In genomic region chr10:122504551-122504950, GRCh38 we compare ENCODE assay signal across 11 cellular contexts. TPM values are rescaled to one million over a fixed set of nuclear protein-coding genes. Genes with fewer than 3 reads are reported as not detected.
DNase-seq lines count a peak whose midpoint lies in the region; ATAC-seq and TF ChIP-seq lines count a peak whose summit lies in the region.
"Had no signal": no experiment of that assay in that cellular context is flagged by ENCODE, and none has a peak within 500 bp of the region (broad histone marks: within the 10 kb centered on the region; RNA-seq: fewer than 3 reads in every experiment).

No MANE protein-coding gene starts in this region.

- H3K9me3 ChIP-seq in breast epithelium (no peaks in the 10 kb centered on the region), liver (ENCODE audit: control insufficient read depth in 4 of 4, low read length in 3 of 4) (no peaks in the 10 kb centered on the region), aorta (ENCODE audit: control insufficient read depth, low read length) (no peaks in the 10 kb centered on the region)

- peak in 1 of 2 donors; percentile 54 for TF ChIP-seq RAD21 in liver (IDR thresholded peaks at IDR 0.05)

- no peak overlapping the region for H3K4me3 ChIP-seq in breast epithelium
- H3K4me3 ChIP-seq in liver (ENCODE audit: low read depth in 1 of 3, low read length in 3 of 3), result no peak overlapping the region
- H3K4me3 ChIP-seq in aorta (ENCODE audit: low read length in 2 of 2), result no peak overlapping the region

- no peak for TF ChIP-seq POLR2A in breast epithelium (IDR thresholded peaks at IDR 0.05)

- no peak overlapping the region for H3K27ac Mint-ChIP-seq in activated naive CD4-positive, alpha-beta T cell treated with anti-CD3 and anti-CD28 coated beads, Interleukin-2, amount 10 ng/mL, durations not matched to agents 7 days and 5 days
- no peak overlapping the region for H3K27ac Mint-ChIP-seq in activated naive CD4-positive, alpha-beta T cell treated with anti-CD3 and anti-CD28 coated beads for 36 hours

- H3K4me3 Mint-ChIP-seq in activated naive CD4-positive, alpha-beta T cell treated with anti-CD3 and anti-CD28 coated beads, Interleukin-2, amount 10 ng/mL, durations not matched to agents 7 days and 5 days, result no peak overlapping the region
- H3K4me3 Mint-ChIP-seq in activated naive CD4-positive, alpha-beta T cell treated with anti-CD3 and anti-CD28 coated beads for 36 hours, result no peak overlapping the region

- no peaks in the 10 kb centered on the region for H3K9me3 Mint-ChIP-seq in activated naive CD4-positive, alpha-beta T cell treated with anti-CD3 and anti-CD28 coated beads, Interleukin-2, amount 10 ng/mL, durations not matched to agents 7 days and 5 days
- H3K9me3 Mint-ChIP-seq in activated naive CD4-positive, alpha-beta T cell treated with anti-CD3 and anti-CD28 coated beads for 36 hours, result no peaks in the 10 kb centered on the region

- peaks cover 0 to 8% of the 10 kb centered on the region in 2 donors for H3K4me1 ChIP-seq in breast epithelium
- peaks cover 0 to 2% (median under 1%) of the 10 kb centered on the region in 4 donors for H3K4me1 ChIP-seq in liver (ENCODE audit: control insufficient read depth in 4 of 4, insufficient read depth in 4 of 4, low read length in 3 of 4)
- no peaks in the 10 kb centered on the region for H3K4me1 ChIP-seq in aorta (ENCODE audit: control insufficient read depth in 1 of 2, insufficient read depth in 2 of 2, low read length in 2 of 2)
- H3K4me1 ChIP-seq: parathyroid adenoma had no signal

- intact Hi-C loops in activated naive CD4-positive, alpha-beta T cell treated with anti-CD3 and anti-CD28 coated beads for 36 hours (cut with micrococcal nuclease), result no loop called here
- intact Hi-C loops in breast epithelium (cut with DNase I; ENCODE audit: low total_unique reads), result no loop called here
- intact Hi-C loops in aorta (cut with DNase I), result loop anchor here (2.0 to 5.0 kb wide), 3 partner anchors 42 to 197 kb away; partner anchors contain the start of gene HTRA1 (in 2 of the 2)

- peak overlapping the region; percentile 68 to 75 for H3K27ac ChIP-seq in breast epithelium
- H3K27ac ChIP-seq in liver (ENCODE audit: low read depth in 1 of 2, low read length in 2 of 2), result no peak overlapping the region
- peak overlapping the region in 1 of 2 donors; percentile 14 for H3K27ac ChIP-seq in aorta (ENCODE audit: low read depth in 1 of 2, low read length in 2 of 2)
- H3K27ac ChIP-seq: C4-2B, parathyroid adenoma had no signal

- DNase-seq in activated naive CD4-positive, alpha-beta T cell treated with anti-CD3 and anti-CD28 coated beads, Interleukin-2, amount 10 ng/mL, durations not matched to agents 7 days and 5 days, result peak; percentile 9
- no peak for DNase-seq in activated naive CD4-positive, alpha-beta T cell treated with anti-CD3 and anti-CD28 coated beads for 36 hours
- peak; percentile 87 to 89 for DNase-seq in breast epithelium (ENCODE audit: low spot score in 2 of 2)
- DNase-seq in aorta, result peak; percentile 93 to 97
- no peak for DNase-seq in activated T-cell treated with anti-CD3 and anti-CD28 coated beads for 4 hours
- no peak for DNase-seq in stimulated activated CD4-positive, alpha-beta T cell treated with anti-CD3 and anti-CD28 coated beads, Interleukin-4, amount 100 ng/mL, for 1 hour

- peak; percentile 92 for ATAC-seq in aorta (ENCODE audit: low FRiP score)
- no peak for ATAC-seq in GM21619 (IDR thresholded peaks at IDR 0.05; ENCODE audit: unreplicated experiment)

- no peak overlapping the region for H3K9ac ChIP-seq in liver (ENCODE audit: low read depth in 1 of 2, low read length in 2 of 2)
- H3K9ac ChIP-seq: parathyroid adenoma had no signal

- CTCF ChIA-PET in activated naive CD4-positive, alpha-beta T cell treated with anti-CD3 and anti-CD28 coated beads, Interleukin-2, amount 10 ng/mL, durations not matched to agents 7 days and 5 days (lab: Charles Lee), result no interaction called here
- CTCF ChIA-PET in activated naive CD4-positive, alpha-beta T cell treated with anti-CD3 and anti-CD28 coated beads for 36 hours (lab: Charles Lee), result no interaction called here

- TF ChIP-seq CTCF in breast epithelium (IDR thresholded peaks at IDR 0.05), result no peak
- TF ChIP-seq CTCF in liver (IDR thresholded peaks at IDR 0.05; ENCODE audit: low read depth, low read length, missing input control), result no peak

- H3K36me3 ChIP-seq in breast epithelium (no peaks in the 10 kb centered on the region), liver (ENCODE audit: control insufficient read depth in 4 of 4, insufficient read depth in 3 of 4, low read depth in 1 of 4, low read length in 3 of 4) (peaks cover 5 to 25% (median 9%) of the 10 kb centered on the region in 4 donors), aorta (ENCODE audit: control insufficient read depth in 1 of 2, insufficient read depth in 2 of 2, low read length in 1 of 2) (no peaks in the 10 kb centered on the region)

- no peaks in the 10 kb centered on the region for H3K4me1 Mint-ChIP-seq in activated naive CD4-positive, alpha-beta T cell treated with anti-CD3 and anti-CD28 coated beads, Interleukin-2, amount 10 ng/mL, durations not matched to agents 7 days and 5 days
- no peaks in the 10 kb centered on the region for H3K4me1 Mint-ChIP-seq in activated naive CD4-positive, alpha-beta T cell treated with anti-CD3 and anti-CD28 coated beads for 36 hours (ENCODE audit: low read depth)

- H3K27me3 Mint-ChIP-seq in activated naive CD4-positive, alpha-beta T cell treated with anti-CD3 and anti-CD28 coated beads, Interleukin-2, amount 10 ng/mL, durations not matched to agents 7 days and 5 days, result peaks cover 9% of the 10 kb centered on the region
- no peaks in the 10 kb centered on the region for H3K27me3 Mint-ChIP-seq in activated naive CD4-positive, alpha-beta T cell treated with anti-CD3 and anti-CD28 coated beads for 36 hours (ENCODE audit: low read depth)

- WGBS in liver, result 46% methylated on average over 7 of the region's 7 CpGs
- WGBS in aorta, 2 donors, result 10 to 11% methylated on average over 7 of the region's 7 CpGs

- H3K27me3 ChIP-seq in breast epithelium (no peaks in the 10 kb centered on the region), liver (ENCODE audit: control insufficient read depth in 4 of 4, insufficient read depth in 4 of 4, low read length in 3 of 4) (no peaks in the 10 kb centered on the region), aorta (ENCODE audit: control insufficient read depth in 1 of 2, insufficient read depth in 2 of 2, low read length in 1 of 2) (no peaks in the 10 kb centered on the region)

- no peaks in the 10 kb centered on the region for H3K36me3 Mint-ChIP-seq in activated naive CD4-positive, alpha-beta T cell treated with anti-CD3 and anti-CD28 coated beads, Interleukin-2, amount 10 ng/mL, durations not matched to agents 7 days and 5 days
- no peaks in the 10 kb centered on the region for H3K36me3 Mint-ChIP-seq in activated naive CD4-positive, alpha-beta T cell treated with anti-CD3 and anti-CD28 coated beads for 36 hours (ENCODE audit: low read depth)

TF ChIP-seq in liver, 16 proteins besides CTCF, POLR2A, EP300 and RAD21:
- peak; percentile 91 for TF ChIP-seq FOXA1 (IDR thresholded peaks at IDR 0.05)
- TF ChIP-seq, protein P1, sequence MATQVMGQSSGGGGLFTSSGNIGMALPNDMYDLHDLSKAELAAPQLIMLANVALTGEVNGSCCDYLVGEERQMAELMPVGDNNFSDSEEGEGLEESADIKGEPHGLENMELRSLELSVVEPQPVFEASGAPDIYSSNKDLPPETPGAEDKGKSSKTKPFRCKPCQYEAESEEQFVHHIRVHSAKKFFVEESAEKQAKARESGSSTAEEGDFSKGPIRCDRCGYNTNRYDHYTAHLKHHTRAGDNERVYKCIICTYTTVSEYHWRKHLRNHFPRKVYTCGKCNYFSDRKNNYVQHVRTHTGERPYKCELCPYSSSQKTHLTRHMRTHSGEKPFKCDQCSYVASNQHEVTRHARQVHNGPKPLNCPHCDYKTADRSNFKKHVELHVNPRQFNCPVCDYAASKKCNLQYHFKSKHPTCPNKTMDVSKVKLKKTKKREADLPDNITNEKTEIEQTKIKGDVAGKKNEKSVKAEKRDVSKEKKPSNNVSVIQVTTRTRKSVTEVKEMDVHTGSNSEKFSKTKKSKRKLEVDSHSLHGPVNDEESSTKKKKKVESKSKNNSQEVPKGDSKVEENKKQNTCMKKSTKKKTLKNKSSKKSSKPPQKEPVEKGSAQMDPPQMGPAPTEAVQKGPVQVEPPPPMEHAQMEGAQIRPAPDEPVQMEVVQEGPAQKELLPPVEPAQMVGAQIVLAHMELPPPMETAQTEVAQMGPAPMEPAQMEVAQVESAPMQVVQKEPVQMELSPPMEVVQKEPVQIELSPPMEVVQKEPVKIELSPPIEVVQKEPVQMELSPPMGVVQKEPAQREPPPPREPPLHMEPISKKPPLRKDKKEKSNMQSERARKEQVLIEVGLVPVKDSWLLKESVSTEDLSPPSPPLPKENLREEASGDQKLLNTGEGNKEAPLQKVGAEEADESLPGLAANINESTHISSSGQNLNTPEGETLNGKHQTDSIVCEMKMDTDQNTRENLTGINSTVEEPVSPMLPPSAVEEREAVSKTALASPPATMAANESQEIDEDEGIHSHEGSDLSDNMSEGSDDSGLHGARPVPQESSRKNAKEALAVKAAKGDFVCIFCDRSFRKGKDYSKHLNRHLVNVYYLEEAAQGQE (IDR thresholded peaks at IDR 0.05), result no peak
- no peak for TF ChIP-seq JUND (IDR thresholded peaks at IDR 0.05)
- no peak for TF ChIP-seq TAF1 (conservative IDR thresholded peaks at IDR 0.05)
- peak; percentile 96 for TF ChIP-seq FOXA2 (IDR thresholded peaks at IDR 0.05)
- TF ChIP-seq SP1 (IDR thresholded peaks at IDR 0.05), result no peak
- TF ChIP-seq RXRA (IDR thresholded peaks at IDR 0.05), result peak; percentile 7 to 54
TF ChIP-seq in liver: peak in this region for 3.

RNA-seq across cellular contexts. Expression of gene HTRA1, which starts 43.2 kb away (rescaled TPM):
- total RNA-seq in activated naive CD4-positive, alpha-beta T cell treated with anti-CD3 and anti-CD28 coated beads for 36 hours, result not detected
- total RNA-seq in breast epithelium (100 to 1,000 TPM; 116 to 347 (median 152) TPM), liver (10 to 100 TPM in 1 of 2 donors, 1 to 10 TPM in 1; 4.3 to 73.3 TPM), aorta (100 to 1,000 TPM; 261 to 386 TPM)
- polyA plus RNA-seq in liver (100 to 1,000 TPM in 1 of 2 donors, 10 to 100 TPM in 1; 71.0 to 289 TPM), aorta (100 to 1,000 TPM; 324 to 465 TPM)

RNA-seq across cellular contexts. Expression of gene ARMS2, which starts 50.1 kb away (rescaled TPM):
- total RNA-seq in activated naive CD4-positive, alpha-beta T cell treated with anti-CD3 and anti-CD28 coated beads for 36 hours, result not detected
- total RNA-seq in breast epithelium (not detected), liver (under 1 TPM in 1 of 2 donors, not detected in 1; 0.17 TPM), aorta (not detected)
- polyA plus RNA-seq in liver (not detected), aorta (not detected)
- total RNA-seq: SK-MEL-5 had no signal

RNA-seq across cellular contexts. Expression of gene DMBT1, which starts 56.0 kb away (rescaled TPM):
- total RNA-seq in activated naive CD4-positive, alpha-beta T cell treated with anti-CD3 and anti-CD28 coated beads for 36 hours, result not detected
- total RNA-seq in breast epithelium (1 to 10 TPM in 1 of 3 donors, under 1 TPM in 1, not detected in 1; 0.15 to 2.3 TPM), liver (not detected), aorta (under 1 TPM; 0.10 to 0.12 TPM)
- polyA plus RNA-seq in liver (under 1 TPM in 1 of 2 donors, not detected in 1; 0.03 TPM), aorta (1 to 10 TPM in 1 of 2 donors, under 1 TPM in 1; 0.05 to 4.9 TPM)

Comparison
In these comparisons a context has a peak if more than half of its experiments do, and no peak if none do; other contexts are left out.
1. DNase-seq: peak in activated naive CD4-positive, alpha-beta T cell treated with anti-CD3 and anti-CD28 coated beads, Interleukin-2, amount 10 ng/mL, durations not matched to agents 7 days and 5 days (single experiment), breast epithelium (2 of 2) and aorta (2 of 2); none in activated naive CD4-positive, alpha-beta T cell treated with anti-CD3 and anti-CD28 coated beads for 36 hours (single experiment), activated T-cell treated with anti-CD3 and anti-CD28 coated beads for 4 hours (single experiment) and stimulated activated CD4-positive, alpha-beta T cell treated with anti-CD3 and anti-CD28 coated beads, Interleukin-4, amount 100 ng/mL, for 1 hour (single experiment).
2. H3K27ac ChIP-seq: peak in breast epithelium (2 of 2); none in liver (0 of 2).
3. RNA of gene HTRA1, which starts 43.2 kb away (total RNA-seq): 261 to 386 TPM in aorta, 116 to 347 TPM in breast epithelium and 4.3 to 73.3 TPM in liver; not detected in activated naive CD4-positive, alpha-beta T cell treated with anti-CD3 and anti-CD28 coated beads for 36 hours; every median in the first group is over 4 times any median in the second.
4. intact Hi-C loops: an anchor here in aorta (2.0 to 5.0 kb wide); none called in activated naive CD4-positive, alpha-beta T cell treated with anti-CD3 and anti-CD28 coated beads for 36 hours and breast epithelium.